29 cellular contexts compared by ENCODE assay signal in the genomic region with DNA sequence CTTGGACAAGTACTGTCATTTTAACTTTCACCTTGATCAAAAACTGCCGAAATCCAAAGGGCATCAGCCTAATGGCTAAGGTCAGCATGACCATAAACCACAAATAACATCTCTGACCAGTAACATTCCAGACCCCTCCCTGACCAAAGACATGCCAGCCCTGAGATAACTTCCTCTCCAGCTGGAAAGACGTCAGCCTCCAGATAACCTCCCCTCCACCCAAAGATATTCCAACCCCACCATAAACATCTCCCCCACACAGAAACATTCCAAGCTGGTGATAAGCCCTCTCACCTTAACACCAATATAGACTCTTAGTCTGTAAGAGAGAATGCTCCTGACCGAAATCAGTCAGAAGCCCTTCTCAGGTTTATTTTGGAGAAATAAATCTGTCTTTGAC. TPM values are rescaled to one million over a fixed set of nuclear protein-coding genes. Genes with fewer than 3 reads are reported as not detected.
"Had no signal": no experiment of that assay in that cellular context is flagged by ENCODE, and none has a peak within 500 bp of the region (broad histone marks: within the 10 kb centered on the region; RNA-seq: fewer than 3 reads in every experiment).

No MANE protein-coding gene starts in this region.

- DNase-seq: colonic mucosa; dermis blood vessel endothelial cell; esophagus squamous epithelium; foreskin keratinocyte; head of caudate nucleus; kidney; left colon; left ventricle myocardium superior; mesenchymal stem cell; naive thymus-derived CD8-positive, alpha-beta T cell; psoas muscle; retina; right lobe of liver; spleen; stimulated activated CD4-positive, alpha-beta T cell treated with anti-CD3 and anti-CD28 coated beads, Interleukin-15, amount 100 ng/mL, for 24 hours; stimulated activated CD4-positive, alpha-beta T cell treated with anti-CD3 and anti-CD28 coated beads, Interleukin-1b, Interleukin-23, amount 100 ng/mL, for 48 hours; stimulated activated CD4-positive, alpha-beta T cell treated with anti-CD3 and anti-CD28 coated beads, Interleukin-4, amount 100 ng/mL, for 24 hours; tibial artery had no signal

- ATAC-seq: foreskin keratinocyte; left colon; left ventricle myocardium superior; naive thymus-derived CD8-positive, alpha-beta T cell; psoas muscle; right lobe of liver; stimulated activated memory B cell treated with anti-CD40 and anti-IgM and Interleukin-4, amounts not matched to agents 10 μg/mL and 1 μg/mL and 100 μg/mL, for 72 hours had no signal

- H3K4me3 Mint-ChIP-seq: naive thymus-derived CD8-positive, alpha-beta T cell; stimulated activated memory B cell treated with anti-CD40 and anti-IgM and Interleukin-4, amounts not matched to agents 10 μg/mL and 1 μg/mL and 100 μg/mL, for 72 hours; stimulated activated naive CD8-positive, alpha-beta T cell treated with anti-CD3 and anti-CD28 coated beads, Interleukin-15, Interleukin-2, amounts not matched to agents 100 ng/mL and 50 ng/mL, for 24 hours had no signal

- H3K27ac Mint-ChIP-seq: stimulated activated memory B cell treated with anti-CD40 and anti-IgM and Interleukin-4, amounts not matched to agents 10 μg/mL and 1 μg/mL and 100 μg/mL, for 72 hours; stimulated activated naive CD8-positive, alpha-beta T cell treated with anti-CD3 and anti-CD28 coated beads, Interleukin-15, Interleukin-2, amounts not matched to agents 100 ng/mL and 50 ng/mL, for 24 hours had no signal

- H3K4me2 ChIP-seq: hepatocyte had no signal

- H3K27ac ChIP-seq: colonic mucosa, esophagus squamous epithelium, foreskin keratinocyte, hepatocyte, neutrophil, psoas muscle, right lobe of liver, spleen, tibial artery had no signal

- H3K36me3 ChIP-seq: colonic mucosa, esophagus squamous epithelium, neutrophil, right lobe of liver, spleen, tibial artery had no signal

- H3K4me3 ChIP-seq: colonic mucosa, esophagus squamous epithelium, hepatocyte, lung, psoas muscle, right lobe of liver, spleen, tibial artery had no signal

- H3K36me3 Mint-ChIP-seq: stimulated activated memory B cell treated with anti-CD40 and anti-IgM and Interleukin-4, amounts not matched to agents 10 μg/mL and 1 μg/mL and 100 μg/mL, for 72 hours had no signal

- H3K9me3 Mint-ChIP-seq: stimulated activated memory B cell treated with anti-CD40 and anti-IgM and Interleukin-4, amounts not matched to agents 10 μg/mL and 1 μg/mL and 100 μg/mL, for 72 hours; stimulated activated naive CD8-positive, alpha-beta T cell treated with anti-CD3 and anti-CD28 coated beads, Interleukin-15, Interleukin-2, amounts not matched to agents 100 ng/mL and 50 ng/mL, for 24 hours had no signal

- H3K27me3 ChIP-seq: colonic mucosa, esophagus squamous epithelium, foreskin keratinocyte, hepatocyte, neutrophil, right lobe of liver, spleen, tibial artery had no signal

- H3K79me2 ChIP-seq: hepatocyte had no signal

- H3K4me1 ChIP-seq: colonic mucosa, esophagus squamous epithelium, foreskin keratinocyte, psoas muscle, right lobe of liver, spleen, tibial artery had no signal

- H2AFZ ChIP-seq: hepatocyte had no signal

- H3K27me3 Mint-ChIP-seq: naive thymus-derived CD8-positive, alpha-beta T cell; stimulated activated memory B cell treated with anti-CD40 and anti-IgM and Interleukin-4, amounts not matched to agents 10 μg/mL and 1 μg/mL and 100 μg/mL, for 72 hours; stimulated activated naive CD8-positive, alpha-beta T cell treated with anti-CD3 and anti-CD28 coated beads, Interleukin-15, Interleukin-2, amounts not matched to agents 100 ng/mL and 50 ng/mL, for 24 hours had no signal

- H3K9me3 ChIP-seq: colonic mucosa, esophagus squamous epithelium, neutrophil, psoas muscle, right lobe of liver, spleen, tibial artery had no signal

RNA-seq across cellular contexts. Expression of a gene that starts 7.4 kb away (rescaled TPM):
- total RNA-seq: colonic mucosa; dermis blood vessel endothelial cell; epithelial cell of proximal tubule; esophagus squamous epithelium; foreskin keratinocyte; hepatocyte; kidney; left colon; left ventricle myocardium superior; lung; naive thymus-derived CD8-positive, alpha-beta T cell; osteoblast; psoas muscle; right lobe of liver; skeletal muscle tissue; spleen; temporal lobe; ureter had no signal
- polyA plus RNA-seq: foreskin keratinocyte, hepatocyte, lung, neural cell, psoas muscle had no signal
